Comparison of ENCODE assay signal across 25 cellular contexts in genomic region chr11:25159341-25159740, GRCh38.
"Had no signal": no experiment of that assay in that cellular context is flagged by ENCODE, and none has a peak within 500 bp of the region (broad histone marks: within the 10 kb centered on the region; RNA-seq: fewer than 3 reads in every experiment).

No MANE protein-coding gene starts in this region.

- H3K27ac ChIP-seq: gastroesophageal sphincter, heart left ventricle, neutrophil, ovary, prostate gland, spleen, thoracic aorta, upper lobe of left lung had no signal

- H3K27me3 ChIP-seq: gastroesophageal sphincter, heart left ventricle, neutrophil, ovary, spleen, upper lobe of left lung had no signal

- ATAC-seq: activated CD8-positive, alpha-beta T cell treated with anti-CD3 and anti-CD28 coated beads, Interleukin-2, amount 10 ng/mL, durations not matched to agents 7 days and 5 days; activated naive CD8-positive, alpha-beta T cell treated with anti-CD3 and anti-CD28 coated beads, Interleukin-2, amount 50 U/mL, for 24 hours; gastroesophageal sphincter; left ventricle myocardium superior; natural killer cell had no signal

- DNase-seq: activated CD4-positive, alpha-beta T cell treated with anti-CD3 and anti-CD28 coated beads for 1 hour; activated CD4-positive, alpha-beta T cell treated with anti-CD3 and anti-CD28 coated beads, Interleukin-2, amount 50 U/mL, for 1 hour; activated CD8-positive, alpha-beta T cell treated with anti-CD3 and anti-CD28 coated beads, Interleukin-2, amount 10 ng/mL, durations not matched to agents 7 days and 5 days; activated gamma-delta T cell; activated naive CD4-positive, alpha-beta T cell treated with anti-CD3 and anti-CD28 coated beads, Interleukin-2, amount 50 U/mL, for 16 hours; activated naive CD8-positive, alpha-beta T cell treated with anti-CD3 and anti-CD28 coated beads, Interleukin-2, amount 50 U/mL, for 24 hours; aorta; effector CD4-positive, alpha-beta T cell; erythroblast; left ventricle myocardium superior; midbrain; natural killer cell; ovary; spleen; stimulated activated CD4-positive, alpha-beta T cell treated with anti-CD3 and anti-CD28 coated beads, Interleukin-4, amount 100 ng/mL, for 24 hours; stimulated activated naive CD4-positive, alpha-beta T cell treated with Interleukin-2 at 50 U/mL for 16 hours; upper lobe of left lung had no signal

- H3K9me3 ChIP-seq: neutrophil, ovary, prostate gland, thoracic aorta had no signal

- FAIRE-seq: endometrium, islet of Langerhans, TTC549 had no signal

- H3K4me1 ChIP-seq: gastroesophageal sphincter, heart left ventricle, prostate gland, spleen, upper lobe of left lung had no signal

- H3K36me3 ChIP-seq: gastroesophageal sphincter, heart left ventricle, neutrophil, ovary, prostate gland, spleen, thoracic aorta, upper lobe of left lung had no signal

- H3K4me3 ChIP-seq: gastroesophageal sphincter, heart left ventricle, ovary, prostate gland, spleen, thoracic aorta, upper lobe of left lung had no signal
